1 cellular context compared by ENCODE assay signal in the genomic region with DNA sequence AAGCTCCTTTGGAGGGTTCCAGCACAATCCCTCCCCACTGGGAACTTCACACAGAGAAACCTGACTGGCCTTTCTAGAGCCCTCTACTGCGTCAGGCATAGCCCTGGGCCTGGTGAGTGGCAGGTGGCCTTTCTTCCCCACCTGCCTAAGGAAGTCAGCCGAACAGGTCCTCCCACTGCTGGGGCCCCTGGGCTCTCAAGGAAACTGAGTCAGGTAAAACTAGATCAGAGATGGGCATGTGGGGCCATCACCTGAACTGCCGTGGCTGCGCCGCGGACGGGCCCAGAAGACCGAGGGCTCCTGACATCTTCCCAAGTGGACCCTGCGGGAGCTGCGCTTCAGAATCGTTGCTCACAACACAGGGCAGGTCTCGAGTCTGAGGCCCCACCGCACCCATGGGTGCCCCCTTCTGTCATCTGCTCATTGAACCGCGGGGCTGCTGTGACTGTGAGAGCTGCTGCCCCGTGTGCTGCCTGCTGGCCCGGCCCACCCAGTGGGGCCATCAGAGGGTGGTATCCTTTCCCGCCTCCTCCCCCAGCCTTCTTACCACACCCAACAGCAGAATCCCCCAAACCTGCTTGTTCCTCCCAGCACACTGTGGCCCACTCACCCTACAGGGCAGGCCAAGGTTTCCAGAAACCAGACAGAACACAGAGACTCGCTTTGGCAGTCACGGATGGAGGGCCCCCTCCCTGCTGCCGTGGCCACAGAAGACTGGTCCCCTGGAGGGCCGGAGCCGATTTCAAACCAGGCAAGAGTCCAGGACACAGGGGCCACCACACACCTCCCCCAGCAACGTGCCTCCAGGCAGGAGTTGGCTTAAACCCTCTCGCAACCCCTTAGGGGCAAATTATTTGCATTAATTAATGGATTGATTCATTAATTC.
A peak's percentile ranks its signal among the peaks of the same experiment; 100 is the strongest.
TF ChIP-seq lines count a peak whose summit lies in the region.

No MANE protein-coding gene starts in this region.

TF ChIP-seq in WTC11, 78 proteins besides CTCF, POLR2A, EP300 and RAD21 (continued from another document):
- TF ChIP-seq, protein P1, sequence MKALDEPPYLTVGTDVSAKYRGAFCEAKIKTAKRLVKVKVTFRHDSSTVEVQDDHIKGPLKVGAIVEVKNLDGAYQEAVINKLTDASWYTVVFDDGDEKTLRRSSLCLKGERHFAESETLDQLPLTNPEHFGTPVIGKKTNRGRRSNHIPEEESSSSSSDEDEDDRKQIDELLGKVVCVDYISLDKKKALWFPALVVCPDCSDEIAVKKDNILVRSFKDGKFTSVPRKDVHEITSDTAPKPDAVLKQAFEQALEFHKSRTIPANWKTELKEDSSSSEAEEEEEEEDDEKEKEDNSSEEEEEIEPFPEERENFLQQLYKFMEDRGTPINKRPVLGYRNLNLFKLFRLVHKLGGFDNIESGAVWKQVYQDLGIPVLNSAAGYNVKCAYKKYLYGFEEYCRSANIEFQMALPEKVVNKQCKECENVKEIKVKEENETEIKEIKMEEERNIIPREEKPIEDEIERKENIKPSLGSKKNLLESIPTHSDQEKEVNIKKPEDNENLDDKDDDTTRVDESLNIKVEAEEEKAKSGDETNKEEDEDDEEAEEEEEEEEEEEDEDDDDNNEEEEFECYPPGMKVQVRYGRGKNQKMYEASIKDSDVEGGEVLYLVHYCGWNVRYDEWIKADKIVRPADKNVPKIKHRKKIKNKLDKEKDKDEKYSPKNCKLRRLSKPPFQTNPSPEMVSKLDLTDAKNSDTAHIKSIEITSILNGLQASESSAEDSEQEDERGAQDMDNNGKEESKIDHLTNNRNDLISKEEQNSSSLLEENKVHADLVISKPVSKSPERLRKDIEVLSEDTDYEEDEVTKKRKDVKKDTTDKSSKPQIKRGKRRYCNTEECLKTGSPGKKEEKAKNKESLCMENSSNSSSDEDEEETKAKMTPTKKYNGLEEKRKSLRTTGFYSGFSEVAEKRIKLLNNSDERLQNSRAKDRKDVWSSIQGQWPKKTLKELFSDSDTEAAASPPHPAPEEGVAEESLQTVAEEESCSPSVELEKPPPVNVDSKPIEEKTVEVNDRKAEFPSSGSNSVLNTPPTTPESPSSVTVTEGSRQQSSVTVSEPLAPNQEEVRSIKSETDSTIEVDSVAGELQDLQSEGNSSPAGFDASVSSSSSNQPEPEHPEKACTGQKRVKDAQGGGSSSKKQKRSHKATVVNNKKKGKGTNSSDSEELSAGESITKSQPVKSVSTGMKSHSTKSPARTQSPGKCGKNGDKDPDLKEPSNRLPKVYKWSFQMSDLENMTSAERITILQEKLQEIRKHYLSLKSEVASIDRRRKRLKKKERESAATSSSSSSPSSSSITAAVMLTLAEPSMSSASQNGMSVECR (CRISPR knock-in tag; IDR thresholded peaks at IDR 0.05; ENCODE audit: borderline replicate concordance) = no peak
- no peak for TF ChIP-seq FOXK1 (CRISPR knock-in tag; IDR thresholded peaks at IDR 0.05)
- TF ChIP-seq TCF7 (CRISPR knock-in tag; IDR thresholded peaks at IDR 0.05; ENCODE audit: low read depth) = no peak
- TF ChIP-seq, protein P2, sequence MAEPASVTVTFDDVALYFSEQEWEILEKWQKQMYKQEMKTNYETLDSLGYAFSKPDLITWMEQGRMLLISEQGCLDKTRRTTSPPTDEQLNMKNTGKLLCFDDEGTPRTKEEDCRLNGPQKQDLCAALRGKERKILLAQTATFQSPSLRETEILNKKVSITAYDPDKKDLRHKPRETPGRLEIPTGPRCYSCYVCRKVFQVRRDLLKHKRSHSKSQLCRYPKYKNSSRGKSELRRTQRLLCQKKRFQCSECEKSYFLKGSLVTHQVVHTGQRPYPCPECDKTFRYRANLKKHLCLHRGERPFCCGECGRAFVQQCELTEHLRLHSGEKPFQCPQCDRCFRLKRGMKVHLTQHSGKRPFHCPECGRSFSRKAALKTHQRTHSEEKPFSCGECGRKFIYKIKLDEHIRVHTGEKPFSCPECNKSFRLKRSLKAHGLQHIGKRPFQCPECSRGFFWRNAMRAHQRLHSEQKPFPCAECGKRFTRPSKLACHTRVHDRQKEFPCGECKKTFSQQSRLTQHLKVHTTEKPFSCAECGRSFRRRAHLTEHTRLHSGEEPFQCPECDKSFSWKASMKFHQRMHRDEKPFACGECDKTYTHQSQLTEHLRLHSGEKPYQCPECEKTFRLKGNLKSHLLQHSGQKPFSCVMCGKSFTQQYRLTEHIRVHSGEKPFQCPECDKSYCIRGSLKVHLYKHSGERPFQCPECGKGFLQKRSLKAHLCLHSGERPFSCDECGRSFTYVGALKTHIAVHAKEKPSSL (CRISPR knock-in tag; conservative IDR thresholded peaks at IDR 0.05) = no peak
- 0 out of 2 replicates have a peak, but pooled peaks have one; percentile 37 for TF ChIP-seq ZNF423 (CRISPR knock-in tag; IDR thresholded peaks at IDR 0.05)
- no peak for TF ChIP-seq ZNF263 (CRISPR knock-in tag; IDR thresholded peaks at IDR 0.05; ENCODE audit: low read depth)
- no peak for TF ChIP-seq NR1H2 (CRISPR knock-in tag; IDR thresholded peaks at IDR 0.05)
